ENCODE assay signal across 24 cellular contexts in the genomic region with DNA sequence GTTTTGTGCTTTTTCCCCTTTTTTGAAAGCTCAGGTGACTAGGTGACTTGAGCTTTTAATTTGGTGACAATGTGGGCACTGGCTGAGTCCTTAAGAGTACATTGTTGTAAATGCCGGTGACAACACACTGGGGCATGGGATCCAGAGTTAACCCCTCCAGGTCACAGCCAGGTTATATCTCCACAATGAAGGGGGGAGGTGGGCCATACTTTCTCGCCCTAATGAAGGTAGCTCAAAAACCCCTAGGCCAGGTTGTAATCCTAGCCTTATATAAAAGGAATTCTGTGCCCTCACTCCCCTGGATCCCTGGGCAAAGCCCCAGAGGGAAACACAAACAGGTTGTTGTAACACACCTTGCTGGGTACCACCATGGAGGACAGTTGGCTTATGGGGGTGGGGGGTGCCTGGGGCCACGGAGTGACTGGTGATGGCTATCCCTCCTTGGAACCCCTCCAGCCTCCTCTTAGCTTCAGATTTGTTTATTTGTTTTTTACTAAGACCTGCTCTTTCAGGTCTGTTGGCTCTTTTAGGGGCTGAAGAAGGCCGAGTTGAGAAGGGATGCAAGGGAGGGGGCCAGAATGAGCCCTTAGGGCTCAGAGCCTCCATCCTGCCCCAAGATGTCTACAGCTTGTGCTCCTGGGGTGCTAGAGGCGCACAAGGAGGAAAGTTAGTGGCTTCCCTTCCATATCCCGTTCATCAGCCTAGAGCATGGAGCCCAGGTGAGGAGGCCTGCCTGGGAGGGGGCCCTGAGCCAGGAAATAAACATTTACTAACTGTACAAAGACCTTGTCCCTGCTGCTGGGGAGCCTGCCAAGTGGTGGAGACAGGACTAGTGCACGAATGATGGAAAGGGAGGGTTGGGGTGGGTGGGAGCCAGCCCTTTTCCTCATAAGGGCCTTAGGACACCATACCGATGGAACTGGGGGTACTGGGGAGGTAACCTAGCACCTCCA. TPM values are rescaled to one million over a fixed set of nuclear protein-coding genes. Genes with fewer than 3 reads are reported as not detected.
DNase-seq lines count a peak whose midpoint lies in the region; ATAC-seq, FAIRE-seq and TF ChIP-seq lines count a peak whose summit lies in the region.
"Had no signal": no experiment of that assay in that cellular context is flagged by ENCODE, and none has a peak within 500 bp of the region (broad histone marks: within the 10 kb centered on the region; RNA-seq: fewer than 3 reads in every experiment).

No MANE protein-coding gene starts in this region.

- DNase-seq in GM23338 (ENCODE audit: low spot score), result no peak
- DNase-seq in WTC11 (ENCODE audit: low spot score), result peak; percentile 6
- DNase-seq in HepG2 (ENCODE audit: low spot score), result no peak
- no peak for DNase-seq in progenitor cell of endocrine pancreas (ENCODE audit: low spot score, unreplicated experiment)
- DNase-seq in pons (ENCODE audit: low spot score), result no peak
- DNase-seq in NOMO-1 treated with DMSO at 0.1 percent for 48 hours (lab: John Stamatoyannopoulos, UW; ENCODE audit: unreplicated experiment), result no peak
- DNase-seq: activated CD4-positive, alpha-beta T cell treated with anti-CD3 and anti-CD28 coated beads for 1 hour; activated CD8-positive, alpha-beta T cell treated with anti-CD3 and anti-CD28 coated beads, Interleukin-2, amount 10 ng/mL, durations not matched to agents 7 days and 5 days; activated effector memory CD4-positive, alpha-beta T cell treated with anti-CD3 and anti-CD28 coated beads, Interleukin-2, amount 50 U/mL, for 16 hours; activated naive CD8-positive, alpha-beta T cell treated with anti-CD3 and anti-CD28 coated beads, Interleukin-2, amount 10 ng/mL, durations not matched to agents 7 days and 5 days; activated T-cell treated with anti-CD3 and anti-CD28 coated beads for 4 hours; effector CD8-positive, alpha-beta T cell; erythroblast; MM.1S; NCI-H1417; NCI-H2081; SHP77 treated with DMSO at 0.1 percent for 48 hours; stimulated activated CD4-positive, alpha-beta T cell treated with anti-CD3 and anti-CD28 coated beads, Interleukin-4, amount 100 ng/mL, for 4 hours; stimulated activated naive CD4-positive, alpha-beta T cell had no signal

- peaks cover 17% of the 10 kb centered on the region for H3K79me2 ChIP-seq in GM23338 (replicated peaks; ENCODE audit: insufficient read depth)
- peaks cover 27% of the 10 kb centered on the region for H3K79me2 ChIP-seq in HepG2 (ENCODE audit: insufficient read depth, low read length)

- ATAC-seq in GM23338, result no peak
- ATAC-seq in WTC11, result no peak
- no peak; the same call in 2 of the 3 replicates for ATAC-seq in HepG2
- ATAC-seq in GM21737 (IDR thresholded peaks at IDR 0.05; ENCODE audit: unreplicated experiment), result no peak
- ATAC-seq: activated CD8-positive, alpha-beta T cell treated with anti-CD3 and anti-CD28 coated beads, Interleukin-2, amount 10 ng/mL, durations not matched to agents 7 days and 5 days; K562; left lobe of liver had no signal

- H3K27ac Mint-ChIP-seq in GM23338, result no peak overlapping the region
- no peak overlapping the region for H3K27ac Mint-ChIP-seq in WTC11
- peak overlapping the region; percentile 44 for H3K27ac Mint-ChIP-seq in progenitor cell of endocrine pancreas
- H3K27ac Mint-ChIP-seq: activated CD8-positive, alpha-beta T cell treated with anti-CD3 and anti-CD28 coated beads, Interleukin-2, amount 10 ng/mL, durations not matched to agents 7 days and 5 days; activated naive CD8-positive, alpha-beta T cell treated with anti-CD3 and anti-CD28 coated beads, Interleukin-2, amount 10 ng/mL, durations not matched to agents 7 days and 5 days had no signal

- no TSS peak for BruUV-seq in HepG2 (replicated peaks; lab: Mats Ljungman, UMichigan)

- H3K4me1 Mint-ChIP-seq in GM23338, result peaks cover 22% of the 10 kb centered on the region
- H3K4me1 Mint-ChIP-seq in WTC11, result peaks cover 35% of the 10 kb centered on the region
- H3K4me1 Mint-ChIP-seq in progenitor cell of endocrine pancreas (ENCODE audit: low read depth), result peaks cover 33% of the 10 kb centered on the region

- 8% methylated on average over 7 of the region's 8 CpGs for WGBS in HepG2 (ENCODE audit: low lambda C conversion rate)

- H2AFZ ChIP-seq in GM23338 (peak overlapping the region; percentile 94), HepG2 (ENCODE audit: low read length) (no peak overlapping the region)

- intact Hi-C loops in HepG2 (cut with micrococcal nuclease; ENCODE audit: unreplicated experiment), result loop anchor here (2.0 to 10.0 kb wide), 2 partner anchors 43 to 1867 kb away; no protein-coding TSS in a partner anchor

- peak overlapping the region; percentile 41; the same call in 1 of the 2 replicates for H3K9ac ChIP-seq in HepG2 (ENCODE audit: insufficient read depth, low read depth, low read length)

- H3K9me2 ChIP-seq in GM23338 (ENCODE audit: insufficient read depth), result 0 out of 2 replicates have a peak, but pooled peaks cover 3% of the 10 kb centered on the region

- H4K20me1 ChIP-seq in GM23338 (replicated peaks; ENCODE audit: insufficient read depth) (no peaks in the 10 kb centered on the region), HepG2 (ENCODE audit: insufficient read depth, low read length) (peaks cover 15% of the 10 kb centered on the region; the same call in 1 of the 2 replicates)

- CTCF ChIA-PET in WTC11 (lab: Charles Lee) (interaction anchor here (0.7 to 4.7 kb wide), 14 partner anchors 8 to 312 kb away, joined by 3 to 77 read pairs (median 12); a partner anchor contains a TSS), HepG2 (lab: Yijun Ruan, JAX; ENCODE audit: low intra/inter-chr PET ratio, low total read pairs) (interaction anchor here (2.6 to 3.3 kb wide), 3 partner anchors 50 to 306 kb away, joined by 19 to 33 read pairs (median 21); no protein-coding TSS in a partner anchor)

- H3K4me3 ChIP-seq in GM23338 (no peak overlapping the region), HepG2 (replicated peaks in 1 of 3; ENCODE audit: insufficient read depth in 1 of 3, low read depth in 2 of 3, low read length in 3 of 3) (peak overlapping the region; percentile 17 to 90 (median 43))
- H3K4me3 ChIP-seq: K562, thoracic aorta had no signal

- H3K4me1 ChIP-seq in GM23338 (ENCODE audit: insufficient read depth) (peaks cover 23% of the 10 kb centered on the region), HepG2 (ENCODE audit: insufficient read depth, low read length) (peaks cover 69% of the 10 kb centered on the region)

- peaks cover 3% of the 10 kb centered on the region; the same call in 1 of the 3 replicates for H3K9me3 Mint-ChIP-seq in GM23338
- no peaks in the 10 kb centered on the region for H3K9me3 Mint-ChIP-seq in WTC11
- H3K9me3 Mint-ChIP-seq in progenitor cell of endocrine pancreas (ENCODE audit: low read depth), result no peaks in the 10 kb centered on the region
- H3K9me3 Mint-ChIP-seq: activated naive CD8-positive, alpha-beta T cell treated with anti-CD3 and anti-CD28 coated beads, Interleukin-2, amount 10 ng/mL, durations not matched to agents 7 days and 5 days had no signal

- POLR2A ChIA-PET in WTC11 (lab: Charles Lee), result interaction anchor here (1.2 to 2.9 kb wide), 3 partner anchors 9 to 186 kb away, joined by 4 to 18 read pairs (median 5); a partner anchor contains a TSS
- POLR2A ChIA-PET in HepG2 (lab: Yijun Ruan, JAX), result interaction anchor here (0.8 to 4.5 kb wide), 8 partner anchors 20 to 311 kb away, joined by 3 to 59 read pairs (median 12); a partner anchor contains a TSS

- H3K27me3 ChIP-seq in GM23338 (ENCODE audit: insufficient read depth) (no peaks in the 10 kb centered on the region), HepG2 (ENCODE audit: control insufficient read depth in 1 of 2, insufficient read depth in 2 of 2, low read length in 2 of 2) (peaks cover 0 to 1% of the 10 kb centered on the region in 2 experiments; a peak in 2 of 5 replicates)

- no peak for TF ChIP-seq POLR2A in HepG2 (IDR thresholded peaks at IDR 0.05; ENCODE audit: insufficient read depth in 1 of 2, low read depth in 2 of 2, low read length in 2 of 2)

- no peak for TF ChIP-seq CTCF in GM23338 (conservative IDR thresholded peaks at IDR 0.05; ENCODE audit: low read depth in 2 of 2)
- no peak for TF ChIP-seq CTCF in WTC11 (IDR thresholded peaks at IDR 0.05)
- peak; percentile 27; the same call in 1 of the 2 replicates for TF ChIP-seq CTCF in HepG2 (CRISPR knock-in tag; IDR thresholded peaks at IDR 0.05)
- no peak for TF ChIP-seq CTCF in progenitor cell of endocrine pancreas (IDR thresholded peaks at IDR 0.05; ENCODE audit: unreplicated experiment)

- H3F3A ChIP-seq in GM23338 (replicated peaks; ENCODE audit: low read depth), result no peaks in the 10 kb centered on the region

- in situ Hi-C loops in HepG2 (cut with HindIII; ENCODE audit: extremely low pct_ligation_motif_present, low pct_unique_long_range_greater_than_20kb), result loop anchor here (5.0 kb wide), 1 partner anchor 46 kb away; no protein-coding TSS in a partner anchor

- TF ChIP-seq EP300 in HepG2 (IDR thresholded peaks at IDR 0.05; ENCODE audit: low read depth in 2 of 2, low read length in 2 of 2), result no peak
- no peak for TF ChIP-seq EP300 in HepG2 (CRISPR knock-in tag; IDR thresholded peaks at IDR 0.05; ENCODE audit: borderline replicate concordance)

- H3K4me2 ChIP-seq in GM23338, result peak overlapping the region; percentile 60; the same call in 1 of the 2 replicates
- H3K4me2 ChIP-seq in HepG2 (ENCODE audit: low read depth, low read length), result peak overlapping the region; percentile 79

- H3K27ac ChIP-seq in GM23338 (ENCODE audit: low read depth), result no peak overlapping the region
- no peak overlapping the region for H3K27ac ChIP-seq in HepG2 (ENCODE audit: extremely low read length, insufficient read depth, low read length)
- H3K27ac ChIP-seq: thoracic aorta had no signal

- no peak for TF ChIP-seq RAD21 in HepG2 (CRISPR knock-in tag; IDR thresholded peaks at IDR 0.05)

- peak; percentile 64 for FAIRE-seq in HepG2 (lab: Jason Lieb, UNC)
- FAIRE-seq: D721Med, K562 had no signal

- H3K36me3 ChIP-seq in GM23338 (ENCODE audit: insufficient read depth) (no peaks in the 10 kb centered on the region), HepG2 (replicated peaks in 1 of 2; ENCODE audit: control insufficient read depth in 1 of 2, insufficient read depth in 2 of 2, low read length in 2 of 2) (no peaks in the 10 kb centered on the region; a peak in 1 of 5 replicates)
- H3K36me3 ChIP-seq: thoracic aorta had no signal

- H3K4me3 Mint-ChIP-seq in GM23338 (no peak overlapping the region), WTC11 (no peak overlapping the region), progenitor cell of endocrine pancreas (ENCODE audit: low read depth) (no peak overlapping the region)
- H3K4me3 Mint-ChIP-seq: activated CD8-positive, alpha-beta T cell treated with anti-CD3 and anti-CD28 coated beads, Interleukin-2, amount 10 ng/mL, durations not matched to agents 7 days and 5 days; activated naive CD8-positive, alpha-beta T cell treated with anti-CD3 and anti-CD28 coated beads, Interleukin-2, amount 10 ng/mL, durations not matched to agents 7 days and 5 days had no signal

- H3K36me3 Mint-ChIP-seq in GM23338 (ENCODE audit: low read depth) (peaks cover 10% of the 10 kb centered on the region; the same call in 2 of the 3 replicates), WTC11 (no peaks in the 10 kb centered on the region), progenitor cell of endocrine pancreas (ENCODE audit: insufficient read depth) (no peaks in the 10 kb centered on the region)

- no peaks in the 10 kb centered on the region for H3K9me3 ChIP-seq in HepG2 (ENCODE audit: low read length)
- H3K9me3 ChIP-seq: thoracic aorta had no signal

- H3K27me3 Mint-ChIP-seq in GM23338 (ENCODE audit: insufficient read depth, low read depth, poor library complexity) (peaks cover 27% of the 10 kb centered on the region), WTC11 (ENCODE audit: low read depth) (peaks cover 11% of the 10 kb centered on the region), progenitor cell of endocrine pancreas (no peaks in the 10 kb centered on the region)

RNA-seq across cellular contexts. Expression of a gene that starts 2.2 kb away (rescaled TPM):
- total RNA-seq in GM23338 (2014; rRNA removed; shearing (Covaris generic)), result 55.9 and 61.1 TPM in 2 replicates
- polyA plus RNA-seq in GM23338 (2016; fragmentation: Nextera tagmentation; extraction: Ambion mirVana) (10.9 and 13.3 TPM in 2 replicates), HepG2 (2011; rRNA removed) (629 and 1,104 TPM in 2 replicates)
- total RNA-seq in WTC11 (2021) (41.9 to 44.4 TPM (median 43.8 TPM) in 3 replicates), HepG2 (2016; rRNA removed; fragmentation: Illumina TruSeq; extraction: Trizol) (34.1 and 68.1 TPM in 2 replicates), progenitor cell of endocrine pancreas (243 and 267 TPM in 2 replicates)
- total RNA-seq in HepG2 (2016; cell fraction: cytosol; rRNA removed; fragmentation: Illumina TruSeq; extraction: Trizol; ENCODE audit: low read depth), result 13.4 and 14.2 TPM in 2 replicates
- total RNA-seq in HepG2 (2016; cell fraction: insoluble cytoplasmic fraction; rRNA removed; fragmentation: Illumina TruSeq; extraction: Trizol), result 26.8 and 72.7 TPM in 2 replicates
- total RNA-seq in HepG2 (2016; cell fraction: membrane; rRNA removed; fragmentation: Illumina TruSeq; extraction: Trizol), result 33.1 and 34.4 TPM in 2 replicates
- total RNA-seq in HepG2 (2016; cell fraction: nucleus; rRNA removed; fragmentation: Illumina TruSeq; extraction: Trizol), result 81.5 and 95.8 TPM in 2 replicates
- polyA plus RNA-seq in HepG2 (2011; cell fraction: cytosol; rRNA removed), result 292 and 298 TPM in 2 replicates
- polyA plus RNA-seq in HepG2 (2011; cell fraction: nucleus; rRNA removed), result 3,652 and 4,474 TPM in 2 replicates
- 463 and 546 TPM in 2 replicates for polyA plus RNA-seq in HepG2 (2012)
- 9.2 and 10.7 TPM in 2 replicates for polyA plus RNA-seq in HepG2 (2016; cell fraction: cytosol; fragmentation: Illumina TruSeq; extraction: Trizol; ENCODE audit: low read depth)
- 34.1 and 41.6 TPM in 2 replicates for polyA plus RNA-seq in HepG2 (2016; cell fraction: insoluble cytoplasmic fraction; fragmentation: Illumina TruSeq; extraction: Trizol; ENCODE audit: low read depth)
- polyA plus RNA-seq in HepG2 (2016; cell fraction: membrane; fragmentation: Illumina TruSeq; extraction: Trizol; ENCODE audit: low read depth), result 24.8 and 25.3 TPM in 2 replicates
- polyA plus RNA-seq in HepG2 (2016; cell fraction: nucleus; fragmentation: Illumina TruSeq; extraction: Trizol; ENCODE audit: insufficient read depth, low read depth), result 253 and 267 TPM in 2 replicates
- 238 and 645 TPM in 2 replicates for polyA minus RNA-seq in HepG2 (2011; rRNA and poly(A)+ RNA removed; ENCODE audit: low replicate concordance)
- 122 and 136 TPM in 2 replicates for polyA minus RNA-seq in HepG2 (2011; cell fraction: cytosol; rRNA and poly(A)+ RNA removed)
- polyA minus RNA-seq in HepG2 (2011; cell fraction: nucleus; rRNA and poly(A)+ RNA removed), result 312 and 405 TPM in 2 replicates
